In genomic region chr1:212440419-212440818, GRCh38 we compare ENCODE assay signal across 25 cellular contexts. TPM values are rescaled to one million over a fixed set of nuclear protein-coding genes. Genes with fewer than 3 reads are reported as not detected.
DNase-seq lines count a peak whose midpoint lies in the region; ATAC-seq and TF ChIP-seq lines count a peak whose summit lies in the region.
"Had no signal": no experiment of that assay in that cellular context is flagged by ENCODE, and none has a peak within 500 bp of the region (broad histone marks: within the 10 kb centered on the region; RNA-seq: fewer than 3 reads in every experiment).

No MANE protein-coding gene starts in this region.

- H3K27me3 ChIP-seq in Caco-2 (replicated peaks; ENCODE audit: control insufficient read depth, insufficient read depth, low read length), result no peaks in the 10 kb centered on the region
- H3K27me3 ChIP-seq: MG63 had no signal

- peaks cover 6% of the 10 kb centered on the region for H3K4me1 Mint-ChIP-seq in Caco-2 (ENCODE audit: low read depth, unreplicated experiment)

- BruUV-seq in Caco-2 (replicated peaks; lab: Mats Ljungman, UMichigan), result no TSS peak

- peak overlapping the region; percentile 0 for H3K27ac ChIP-seq in substantia nigra (ENCODE audit: low read depth, low read length, poor library complexity, severe bottlenecking)
- H3K27ac ChIP-seq: 22Rv1, C4-2B, GM23248, RWPE1 had no signal

- TF ChIP-seq CTCF in epithelial cell of esophagus (IDR thresholded peaks at IDR 0.05; ENCODE audit: insufficient read depth, low read depth, low read length, missing control alignments) (no peak), Caco-2 (IDR thresholded peaks at IDR 0.05; ENCODE audit: insufficient read depth in 1 of 2, low read depth in 1 of 2, low read length in 1 of 2, severe bottlenecking in 1 of 2, unreplicated experiment in 1 of 2) (no peak)

- POLR2A ChIA-PET in Caco-2 (lab: Charles Lee), result no interaction called here

- intact Hi-C loops in Caco-2 (cut with micrococcal nuclease; ENCODE audit: unreplicated experiment), result no loop called here

- peak; percentile 14 for DNase-seq in DMS53 (lab: John Stamatoyannopoulos, UW)
- no peak for DNase-seq in DMS53 treated with DMSO at 0.1 percent for 48 hours (lab: John Stamatoyannopoulos, UW; ENCODE audit: unreplicated experiment)
- peak; percentile 24 for DNase-seq in epithelial cell of esophagus (ENCODE audit: low read depth)
- peak; percentile 70 for DNase-seq in islet precursor cell
- no peak for DNase-seq in substantia nigra (lab: John Stamatoyannopoulos, UW)
- no peak for DNase-seq in Caco-2
- DNase-seq in NCI-H510A (lab: John Stamatoyannopoulos, UW), result no peak
- DNase-seq: Calu3; CD8-positive, alpha-beta memory T cell; DMS153; GM23248; KBM-7; MG63; NCI-H1105 treated with DMSO at 0.1 percent for 48 hours; NCI-H146; NCI-H2029; NCI-H69; SHP77 had no signal

- H3K4me1 ChIP-seq in Caco-2, result no peaks in the 10 kb centered on the region
- H3K4me1 ChIP-seq: HAP-1 had no signal

- ATAC-seq in HG02852 (IDR thresholded peaks at IDR 0.05; ENCODE audit: unreplicated experiment), result no peak
- ATAC-seq: Panc1 had no signal

- CTCF ChIA-PET in Caco-2 (lab: Charles Lee), result no interaction called here

- H3K9me3 Mint-ChIP-seq in Caco-2 (ENCODE audit: unreplicated experiment), result no peaks in the 10 kb centered on the region
- H3K9me3 Mint-ChIP-seq: CD8-positive, alpha-beta memory T cell had no signal

- no peak overlapping the region for H3K27ac Mint-ChIP-seq in Caco-2 (ENCODE audit: unreplicated experiment)
- H3K27ac Mint-ChIP-seq: B cell had no signal

- H3K9me3 ChIP-seq in Caco-2, result no peaks in the 10 kb centered on the region; the same call in 1 of the 2 replicates
- H3K9me3 ChIP-seq: HAP-1, MG63 had no signal

- no peak overlapping the region for H3K4me3 ChIP-seq in epithelial cell of esophagus (ENCODE audit: low read length)
- H3K4me3 ChIP-seq in Caco-2 (ENCODE audit: low read depth, low read length), result no peak overlapping the region
- H3K4me3 ChIP-seq: GM23248, HAP-1, MG63 had no signal

- peaks cover 4% of the 10 kb centered on the region for H3K36me3 Mint-ChIP-seq in Caco-2 (ENCODE audit: insufficient read depth, unreplicated experiment)

- H3K4me3 Mint-ChIP-seq in Caco-2 (ENCODE audit: unreplicated experiment), result no peak overlapping the region
- H3K4me3 Mint-ChIP-seq: B cell; CD8-positive, alpha-beta memory T cell had no signal

- H3K27me3 Mint-ChIP-seq in Caco-2 (ENCODE audit: insufficient read depth, unreplicated experiment), result no peaks in the 10 kb centered on the region
- H3K27me3 Mint-ChIP-seq: B cell; CD8-positive, alpha-beta memory T cell had no signal

- no peaks in the 10 kb centered on the region; the same call in 1 of the 2 replicates for H3K36me3 ChIP-seq in Caco-2 (ENCODE audit: control insufficient read depth, insufficient read depth, low read length)
- H3K36me3 ChIP-seq: HAP-1 had no signal

RNA-seq across cellular contexts. Expression of gene NENF, which starts 7.7 kb away (rescaled TPM):
- 90.1 and 95.7 TPM in 2 replicates for total RNA-seq in Caco-2 (2022)

RNA-seq across cellular contexts. Expression of gene PACC1, which starts 25.7 kb away (rescaled TPM):
- total RNA-seq in Caco-2 (2022), result 15.6 and 15.7 TPM in 2 replicates

Comparison
In these comparisons a context has a peak if more than half of its experiments do, and no peak if none do; other contexts are left out.
1. DNase-seq: peak in DMS53 (single experiment), epithelial cell of esophagus (single experiment) and islet precursor cell (single experiment); none in DMS53 treated with DMSO at 0.1 percent for 48 hours (single experiment), substantia nigra (0 of 49), Caco-2 (0 of 2) and NCI-H510A (single experiment).